ENCODE assay signal across 21 cellular contexts in the genomic region with DNA sequence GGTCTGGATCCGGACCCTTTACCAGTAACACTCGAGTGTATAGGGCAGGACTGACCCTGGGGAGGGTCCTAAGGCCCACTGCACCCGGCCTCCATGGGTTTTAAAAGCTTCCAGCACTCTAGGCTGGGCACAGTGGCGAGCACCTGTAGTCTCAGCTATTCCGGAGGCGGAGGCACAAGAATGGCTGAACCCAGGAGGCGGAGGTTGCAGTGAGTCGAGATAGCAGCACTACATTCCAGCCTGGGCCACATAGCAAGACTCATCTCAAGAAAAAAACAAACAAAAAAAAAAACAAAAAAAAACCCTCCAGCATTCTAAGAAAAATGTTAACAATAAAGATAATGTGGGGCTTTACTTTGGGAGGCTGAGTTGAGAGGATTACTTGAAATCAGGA. TPM values are rescaled to one million over a fixed set of nuclear protein-coding genes. Genes with fewer than 3 reads are reported as not detected.
DNase-seq lines count a peak whose midpoint lies in the region; ATAC-seq, FAIRE-seq and TF ChIP-seq lines count a peak whose summit lies in the region.
"Had no signal": no experiment of that assay in that cellular context is flagged by ENCODE, and none has a peak within 500 bp of the region (broad histone marks: within the 10 kb centered on the region; RNA-seq: fewer than 3 reads in every experiment).

No MANE protein-coding gene starts in this region.

- intact Hi-C loops in HepG2 (cut with micrococcal nuclease; ENCODE audit: unreplicated experiment) = no loop called here
- intact Hi-C loops in right lobe of liver (cut with DNase I) = no loop called here
- intact Hi-C loops in K562 (cut with micrococcal nuclease) = no loop called here
- intact Hi-C loops in CD14-positive monocyte (cut with micrococcal nuclease) = no loop called here

- no peak for TF ChIP-seq EP300 in HepG2 (IDR thresholded peaks at IDR 0.05; ENCODE audit: low read depth in 2 of 2, low read length in 2 of 2)
- TF ChIP-seq EP300 in HepG2 (CRISPR knock-in tag; IDR thresholded peaks at IDR 0.05; ENCODE audit: borderline replicate concordance) = no peak
- TF ChIP-seq EP300 in K562 (IDR thresholded peaks at IDR 0.05; ENCODE audit: low read length) = no peak

- TF ChIP-seq CTCF in HepG2 (CRISPR knock-in tag; IDR thresholded peaks at IDR 0.05) = no peak
- no peak for TF ChIP-seq CTCF in right lobe of liver (IDR thresholded peaks at IDR 0.05)
- no peak for TF ChIP-seq CTCF in K562 (IDR thresholded peaks at IDR 0.05 in 2 of 3, conservative IDR thresholded peaks at IDR 0.05 in 1 of 3; ENCODE audit: insufficient read depth in 2 of 3, low read depth in 1 of 3, low read length in 3 of 3)
- no peak for TF ChIP-seq CTCF in CD14-positive monocyte (IDR thresholded peaks at IDR 0.05)

- peaks cover under 1% of the 10 kb centered on the region for H3K4me1 Mint-ChIP-seq in stimulated activated memory B cell treated with anti-CD40 and anti-IgM and Interleukin-4, amounts not matched to agents 10 μg/mL and 1 μg/mL and 100 μg/mL, for 72 hours
- H3K4me1 Mint-ChIP-seq in CD14-positive monocyte = peaks cover 8% of the 10 kb centered on the region

- BruUV-seq in HepG2 (replicated peaks; lab: Mats Ljungman, UMichigan) (no TSS peak), K562 (replicated peaks; lab: Mats Ljungman, UMichigan) (no TSS peak)

- H3K27me3 ChIP-seq in HepG2 (ENCODE audit: control insufficient read depth in 1 of 2, insufficient read depth in 2 of 2, low read length in 2 of 2) (no peaks in the 10 kb centered on the region; a peak in 1 of 5 replicates), right lobe of liver (no peaks in the 10 kb centered on the region), K562 (ENCODE audit: control insufficient read depth in 2 of 2, insufficient read depth in 2 of 2, low read length in 2 of 2) (no peaks in the 10 kb centered on the region)
- H3K27me3 ChIP-seq: BLaER1 treated with 17β-estradiol and CSF1 and Interleukin-3, amounts not matched to agents 10 nM and 100 nM had no signal

- H3K27ac ChIP-seq in HepG2 (ENCODE audit: extremely low read length, insufficient read depth, low read length) (no peak overlapping the region), right lobe of liver (no peak overlapping the region), K562 (ENCODE audit: extremely low read depth, low read depth, low read length) (no peak overlapping the region)
- H3K27ac ChIP-seq: 22Rv1; BLaER1 treated with 17β-estradiol and CSF1 and Interleukin-3, amounts not matched to agents 10 nM and 100 nM; GM23248 had no signal

- H2AFZ ChIP-seq in HepG2 (ENCODE audit: low read length) (no peak overlapping the region), K562 (ENCODE audit: low read depth, low read length) (peak overlapping the region; percentile 70)
- H2AFZ ChIP-seq: GM23248 had no signal

- in situ Hi-C loops in HepG2 (cut with HindIII; ENCODE audit: extremely low pct_ligation_motif_present, low pct_unique_long_range_greater_than_20kb) = no loop called here
- in situ Hi-C loops in K562 (cut with MboI) = no loop called here

- H3K4me2 ChIP-seq in HepG2 (ENCODE audit: low read depth, low read length) (no peak overlapping the region), K562 (ENCODE audit: insufficient read depth, low read length) (no peak overlapping the region)

- H3K4me3 Mint-ChIP-seq in stimulated activated memory B cell treated with anti-CD40 and anti-IgM and Interleukin-4, amounts not matched to agents 10 μg/mL and 1 μg/mL and 100 μg/mL, for 72 hours = no peak overlapping the region
- H3K4me3 Mint-ChIP-seq in CD14-positive monocyte = no peak overlapping the region
- H3K4me3 Mint-ChIP-seq: B cell; CD4-positive, alpha-beta memory T cell had no signal

- no peak overlapping the region for H3K9ac ChIP-seq in HepG2 (ENCODE audit: insufficient read depth, low read depth, low read length)
- no peak overlapping the region for H3K9ac ChIP-seq in K562 (ENCODE audit: insufficient read depth in 1 of 2, low read depth in 2 of 2, low read length in 2 of 2)
- H3K9ac ChIP-seq: BLaER1 treated with 17β-estradiol and CSF1 and Interleukin-3, amounts not matched to agents 10 nM and 100 nM; GM23248 had no signal

- peaks cover 14% of the 10 kb centered on the region for H3K9me3 ChIP-seq in HepG2 (ENCODE audit: low read length)
- no peaks in the 10 kb centered on the region for H3K9me3 ChIP-seq in right lobe of liver
- no peaks in the 10 kb centered on the region for H3K9me3 ChIP-seq in K562 (replicated peaks; ENCODE audit: control insufficient read depth, insufficient read depth, low read depth, low read length)

- H3K36me3 Mint-ChIP-seq in stimulated activated memory B cell treated with anti-CD40 and anti-IgM and Interleukin-4, amounts not matched to agents 10 μg/mL and 1 μg/mL and 100 μg/mL, for 72 hours = peaks cover 5% of the 10 kb centered on the region
- peaks cover 2 to 3% of the 10 kb centered on the region in 2 donors for H3K36me3 Mint-ChIP-seq in CD14-positive monocyte

- no peaks in the 10 kb centered on the region for H3K79me2 ChIP-seq in HepG2 (ENCODE audit: insufficient read depth, low read length)
- H3K79me2 ChIP-seq in K562 (ENCODE audit: control insufficient read depth, insufficient read depth, low read length) = no peaks in the 10 kb centered on the region

- 46% methylated on average over 8 of the region's 8 CpGs for WGBS in HepG2 (ENCODE audit: low lambda C conversion rate)
- 61% methylated on average over 6 of the region's 8 CpGs for WGBS in right lobe of liver (ENCODE audit: insufficient coverage, low coverage, low lambda C conversion rate, missing lambda C conversion rate)
- 72% methylated on average over 6 of the region's 8 CpGs for WGBS in K562 (ENCODE audit: insufficient coverage, low coverage, missing lambda C conversion rate)

- no peak for TF ChIP-seq RAD21 in HepG2 (CRISPR knock-in tag; IDR thresholded peaks at IDR 0.05)
- no peak for TF ChIP-seq RAD21 in K562 (CRISPR knock-in tag; conservative IDR thresholded peaks at IDR 0.05 in 1 of 2, IDR thresholded peaks at IDR 0.05 in 1 of 2)

- peak overlapping the region; percentile 53 for H3K27ac Mint-ChIP-seq in stimulated activated memory B cell treated with anti-CD40 and anti-IgM and Interleukin-4, amounts not matched to agents 10 μg/mL and 1 μg/mL and 100 μg/mL, for 72 hours
- peak overlapping the region in 1 of 7 donors; percentile 43 for H3K27ac Mint-ChIP-seq in CD14-positive monocyte
- H3K27ac Mint-ChIP-seq: B cell had no signal

- no peaks in the 10 kb centered on the region for H3K9me1 ChIP-seq in K562 (ENCODE audit: control insufficient read depth, insufficient read depth, low read length)

- H3K4me3 ChIP-seq in HepG2 (replicated peaks in 1 of 3; ENCODE audit: insufficient read depth in 1 of 3, low read depth in 2 of 3, low read length in 3 of 3) (no peak overlapping the region), right lobe of liver (no peak overlapping the region), K562 (no peak overlapping the region)
- H3K4me3 ChIP-seq: BLaER1 treated with 17β-estradiol and CSF1 and Interleukin-3, amounts not matched to agents 10 nM and 100 nM; GM23248 had no signal

- FAIRE-seq in HepG2 (lab: Jason Lieb, UNC) = no peak
- no peak for FAIRE-seq in K562 (lab: Jason Lieb, UNC)
- FAIRE-seq: A204.1, GM12891, H1 had no signal

- DNase-seq in HepG2 (ENCODE audit: low spot score) (no peak), right lobe of liver (no peak), K562 (ENCODE audit: extremely low read depth in 1 of 4, low spot score in 3 of 4) (no peak), NCI-H2029 (lab: John Stamatoyannopoulos, UW) (no peak), CD14-positive monocyte (ENCODE audit: low spot score) (no peak)
- DNase-seq: Calu3; CD4-positive, alpha-beta memory T cell; COR-L47; DMS53; DMS79 treated with DMSO at 0.1 percent for 48 hours; GF-D8; GM23248; H7; HCEC 1CT had no signal

- CTCF ChIA-PET in HepG2 (lab: Yijun Ruan, JAX; ENCODE audit: low intra/inter-chr PET ratio, low total read pairs) = no interaction called here
- CTCF ChIA-PET in K562 (lab: Yijun Ruan, JAX; ENCODE audit: low intra/inter-chr PET ratio) = no interaction called here

- POLR2A ChIA-PET in HepG2 (lab: Yijun Ruan, JAX) = no interaction called here
- POLR2A ChIA-PET in K562 (lab: Yijun Ruan, JAX) = interaction anchor here (0.5 to 0.7 kb wide), 2 partner anchors 42 to 108 kb away, joined by 3 read pairs; no protein-coding TSS in a partner anchor

- peaks cover 8% of the 10 kb centered on the region for H3K9me3 Mint-ChIP-seq in stimulated activated memory B cell treated with anti-CD40 and anti-IgM and Interleukin-4, amounts not matched to agents 10 μg/mL and 1 μg/mL and 100 μg/mL, for 72 hours
- peaks cover 5 to 22% (median 18%) of the 10 kb centered on the region in 7 donors for H3K9me3 Mint-ChIP-seq in CD14-positive monocyte

- TF ChIP-seq POLR2A in HepG2 (IDR thresholded peaks at IDR 0.05; ENCODE audit: insufficient read depth in 1 of 2, low read depth in 2 of 2, low read length in 2 of 2) (no peak), right lobe of liver (IDR thresholded peaks at IDR 0.05) (no peak), K562 (conservative IDR thresholded peaks at IDR 0.05) (no peak)

- H3K27me3 Mint-ChIP-seq in stimulated activated memory B cell treated with anti-CD40 and anti-IgM and Interleukin-4, amounts not matched to agents 10 μg/mL and 1 μg/mL and 100 μg/mL, for 72 hours = no peaks in the 10 kb centered on the region
- peaks cover 0 to 5% (median 0%) of the 10 kb centered on the region in 3 donors for H3K27me3 Mint-ChIP-seq in CD14-positive monocyte (ENCODE audit: low read depth in 3 of 3)
- H3K27me3 Mint-ChIP-seq: B cell had no signal

- H4K20me1 ChIP-seq in HepG2 (ENCODE audit: insufficient read depth, low read length) (no peaks in the 10 kb centered on the region), K562 (replicated peaks; ENCODE audit: control insufficient read depth, insufficient read depth, low read length) (no peaks in the 10 kb centered on the region)
- H4K20me1 ChIP-seq: BLaER1 treated with 17β-estradiol and CSF1 and Interleukin-3, amounts not matched to agents 10 nM and 100 nM had no signal

- H3K4me1 ChIP-seq in HepG2 (ENCODE audit: insufficient read depth, low read length) (peaks cover 23% of the 10 kb centered on the region; the same call in 1 of the 2 replicates), right lobe of liver (no peaks in the 10 kb centered on the region), K562 (replicated peaks in 1 of 2; ENCODE audit: control insufficient read depth in 2 of 2, insufficient read depth in 2 of 2, low read length in 2 of 2) (peaks cover 0 to 4% of the 10 kb centered on the region in 2 experiments; a peak in 3 of 5 replicates)

- H3K36me3 ChIP-seq in HepG2 (replicated peaks in 1 of 2; ENCODE audit: control insufficient read depth in 1 of 2, insufficient read depth in 2 of 2, low read length in 2 of 2) (no peaks in the 10 kb centered on the region), right lobe of liver (no peaks in the 10 kb centered on the region), K562 (ENCODE audit: control insufficient read depth, insufficient read depth, low read length) (no peaks in the 10 kb centered on the region)

- ATAC-seq in HepG2 (no peak), right lobe of liver (no peak), K562 (no peak; the same call in 2 of the 3 replicates)
- no peak for ATAC-seq in stimulated activated memory B cell treated with anti-CD40 and anti-IgM and Interleukin-4, amounts not matched to agents 10 μg/mL and 1 μg/mL and 100 μg/mL, for 72 hours

RNA-seq across cellular contexts. Expression of gene GPCPD1, which starts 25.3 kb away (rescaled TPM):
- total RNA-seq in HepG2 (2016; rRNA removed; fragmentation: Illumina TruSeq; extraction: Trizol) = 9.6 and 12.9 TPM in 2 replicates
- 1.7 and 2.0 TPM in 2 replicates for total RNA-seq in HepG2 (2016; cell fraction: cytosol; rRNA removed; fragmentation: Illumina TruSeq; extraction: Trizol; ENCODE audit: low read depth)
- total RNA-seq in HepG2 (2016; cell fraction: insoluble cytoplasmic fraction; rRNA removed; fragmentation: Illumina TruSeq; extraction: Trizol) = 10.1 and 11.2 TPM in 2 replicates
- 5.0 and 5.2 TPM in 2 replicates for total RNA-seq in HepG2 (2016; cell fraction: membrane; rRNA removed; fragmentation: Illumina TruSeq; extraction: Trizol)
- total RNA-seq in HepG2 (2016; cell fraction: nucleus; rRNA removed; fragmentation: Illumina TruSeq; extraction: Trizol) = 17.4 and 18.2 TPM in 2 replicates
- polyA plus RNA-seq in HepG2 (2011; rRNA removed) = 6.3 and 6.7 TPM in 2 replicates
- polyA plus RNA-seq in HepG2 (2011; cell fraction: cytosol; rRNA removed) = 1.8 and 4.4 TPM in 2 replicates
- 9.4 and 12.1 TPM in 2 replicates for polyA plus RNA-seq in HepG2 (2011; cell fraction: nucleus; rRNA removed)
- 5.0 and 5.1 TPM in 2 replicates for polyA plus RNA-seq in HepG2 (2012)
- polyA plus RNA-seq in HepG2 (2016; cell fraction: cytosol; fragmentation: Illumina TruSeq; extraction: Trizol; ENCODE audit: low read depth) = 0.69 and 0.74 TPM in 2 replicates
- 8.8 and 8.9 TPM in 2 replicates for polyA plus RNA-seq in HepG2 (2016; cell fraction: insoluble cytoplasmic fraction; fragmentation: Illumina TruSeq; extraction: Trizol; ENCODE audit: low read depth)
- polyA plus RNA-seq in HepG2 (2016; cell fraction: membrane; fragmentation: Illumina TruSeq; extraction: Trizol; ENCODE audit: low read depth) = 1.7 and 2.4 TPM in 2 replicates
- 17.1 and 19.1 TPM in 2 replicates for polyA plus RNA-seq in HepG2 (2016; cell fraction: nucleus; fragmentation: Illumina TruSeq; extraction: Trizol; ENCODE audit: insufficient read depth, low read depth)
- polyA minus RNA-seq in HepG2 (2011; rRNA and poly(A)+ RNA removed; ENCODE audit: low replicate concordance) = 2.9 and 4.9 TPM in 2 replicates
- 2.1 and 4.7 TPM in 2 replicates for polyA minus RNA-seq in HepG2 (2011; cell fraction: cytosol; rRNA and poly(A)+ RNA removed)
- polyA minus RNA-seq in HepG2 (2011; cell fraction: nucleus; rRNA and poly(A)+ RNA removed) = 32.1 and 32.7 TPM in 2 replicates
- 1 to 10 TPM; 3.6 to 9.2 (median 5.8) TPM for total RNA-seq in right lobe of liver
- 34.0 and 115 TPM in 2 replicates for total RNA-seq in K562 (2011; cell fraction: chromatin; rRNA removed; ENCODE audit: low replicate concordance)
- 12.7 and 17.1 TPM in 2 replicates for total RNA-seq in K562 (2011; cell fraction: nucleolus; rRNA removed)
- 35.8 and 53.4 TPM in 2 replicates for total RNA-seq in K562 (2011; cell fraction: nucleoplasm; rRNA removed)
- total RNA-seq in K562 (2014; rRNA removed) = 5.8 and 8.5 TPM in 2 replicates
- 14.7 and 16.0 TPM in 2 replicates for total RNA-seq in K562 (2014; rRNA removed; fragmentation: Illumina TruSeq; extraction: Trizol)
- 7.4 and 8.6 TPM in 2 replicates for total RNA-seq in K562 (2015; rRNA removed; fragmentation: Illumina TruSeq; extraction: Trizol)
- total RNA-seq in K562 (2021) = 12.4 and 14.9 TPM in 2 replicates
- polyA plus RNA-seq in K562 (2011; rRNA removed) = 19.2 and 23.0 TPM in 2 replicates
- polyA plus RNA-seq in K562 (2011; cell fraction: cytosol; rRNA removed) = 3.2 and 10.2 TPM in 2 replicates
- 32.5 and 69.6 TPM in 2 replicates for polyA plus RNA-seq in K562 (2011; cell fraction: nucleus; rRNA removed)
- 6.4 and 11.6 TPM in 2 replicates for polyA plus RNA-seq in K562 (2012)
- 7.4 and 8.6 TPM in 2 replicates for polyA plus RNA-seq in K562 (2014; fragmentation: Illumina TruSeq; extraction: Trizol)
- 1 to 10 TPM; 3.3 to 4.2 TPM for polyA plus RNA-seq in K562 (2014; fragmentation: Nextera tagmentation; extraction: Ambion mirVana)
- 8.6 and 12.5 TPM in 2 replicates for polyA plus RNA-seq in K562 (2014; rRNA removed)
- 25.3 and 39.7 TPM in 2 replicates for polyA minus RNA-seq in K562 (2011; rRNA and poly(A)+ RNA removed)
- 5.0 and 8.5 TPM in 2 replicates for polyA minus RNA-seq in K562 (2011; cell fraction: cytosol; rRNA and poly(A)+ RNA removed)
- 15.9 and 42.7 TPM in 2 replicates for polyA minus RNA-seq in K562 (2011; cell fraction: nucleus; rRNA and poly(A)+ RNA removed)
- polyA plus RNA-seq in CD14-positive monocyte = 10 to 100 TPM; 46.8 to 78.9 TPM

Comparison
In these comparisons a context has a peak if more than half of its experiments do, and no peak if none do; other contexts are left out.
1. Of the 241 proteins assayed by ChIP-seq in both HepG2 and K562: peak only in HepG2: ZNF121; only in K562: none; in both: none; in neither: 240.